In the genomic region with DNA sequence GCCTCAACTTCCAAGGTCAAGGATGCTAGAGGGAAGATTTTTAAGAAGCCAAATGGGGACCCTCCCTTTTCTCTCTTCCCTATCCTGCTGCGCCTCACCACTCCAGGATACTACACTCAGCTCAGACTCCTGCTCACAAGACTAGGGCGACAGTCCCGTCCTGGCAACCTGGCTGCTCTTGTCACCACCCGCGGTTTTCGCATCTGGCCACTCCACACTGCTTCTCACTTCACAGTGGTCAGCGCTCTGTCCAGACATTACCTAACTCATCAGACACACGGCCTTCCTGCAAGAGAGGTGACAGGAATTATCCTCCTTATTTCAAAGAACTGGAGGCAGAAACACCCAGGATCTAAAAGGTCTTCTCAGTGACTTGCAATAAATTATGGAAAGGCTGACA, we compare ENCODE assay signal across 27 cellular contexts. TPM values are rescaled to one million over a fixed set of nuclear protein-coding genes. Genes with fewer than 3 reads are reported as not detected.
"Had no signal": no experiment of that assay in that cellular context is flagged by ENCODE, and none has a peak within 500 bp of the region (broad histone marks: within the 10 kb centered on the region; RNA-seq: fewer than 3 reads in every experiment).

No MANE protein-coding gene starts in this region.

- DNase-seq: activated CD4-positive, alpha-beta T cell treated with anti-CD3 and anti-CD28 coated beads for 48 hours; activated CD4-positive, alpha-beta T cell treated with anti-CD3 and anti-CD28 coated beads, Interleukin-2, amount 50 U/mL, for 4 hours; activated CD4-positive, CD25-positive, alpha-beta regulatory T cell treated with anti-CD3 and anti-CD28 coated beads, Interleukin-2, amount 50 U/mL, for 72 hours; activated CD8-positive, alpha-beta memory T cell treated with anti-CD3 and anti-CD28 coated beads, Interleukin-2, amount 10 ng/mL, durations not matched to agents 7 days and 5 days; activated effector memory CD4-positive, alpha-beta T cell treated with Interleukin-2 at 50 U/mL for 16 hours; activated naive CD4-positive, alpha-beta T cell; activated T-cell treated with anti-CD3 and anti-CD28 coated beads, Interleukin-2, amount 50 U/mL, for 24 hours; aorta; central memory CD4-positive, alpha-beta T cell; Karpas-422; NCI-H1105 treated with DMSO at 0.1 percent for 48 hours; NCI-H1436 treated with DMSO at 0.1 percent for 48 hours; NCI-H1930; NCI-H2171; NCI-H2227 treated with DMSO at 0.1 percent for 48 hours; NCI-H446 treated with DMSO at 0.1 percent for 48 hours; NCI-H526 treated with DMSO at 0.1 percent for 48 hours; NK-92 treated with Interleukin-12 subunit alpha and Interleukin-12 subunit beta, amount 100 ng/mL, for 24 hours; SHP77; SW 1271 had no signal

- H3K9me3 Mint-ChIP-seq: activated naive CD4-positive, alpha-beta T cell treated with anti-CD3 and anti-CD28 coated beads, Interleukin-2, amount 50 U/mL, for 24 hours; activated T-cell treated with anti-CD3 and anti-CD28 coated beads, Interleukin-2, amount 50 U/mL, for 24 hours; activated T-helper 1 cell treated with anti-CD3 and anti-CD28 coated beads, Interleukin-12 subunit alpha, Interleukin-12 subunit beta, Interleukin-2, Interleukin-4 antibody, amounts not matched to agents 30 ng/mL and 10 ng/mL and 1 ng/mL, durations not matched to agents 14 hours and 24 hours and 36 hours; T-helper 1 cell treated with Interleukin-12 subunit alpha and Interleukin-12 subunit beta and Interleukin-4 antibody, amounts not matched to agents 30 μg/mL and 1 μg/mL, for 36 hours; WTC11 had no signal

- H3K27me3 Mint-ChIP-seq: activated CD8-positive, alpha-beta memory T cell treated with anti-CD3 and anti-CD28 coated beads, Interleukin-2, amount 10 ng/mL, durations not matched to agents 7 days and 5 days; activated T-cell treated with anti-CD3 and anti-CD28 coated beads, Interleukin-2, amount 50 U/mL, for 24 hours had no signal

- H3K36me3 Mint-ChIP-seq: activated CD8-positive, alpha-beta memory T cell treated with anti-CD3 and anti-CD28 coated beads, Interleukin-2, amount 10 ng/mL, durations not matched to agents 7 days and 5 days; activated naive CD4-positive, alpha-beta T cell treated with anti-CD3 and anti-CD28 coated beads, Interleukin-2, amount 50 U/mL, for 24 hours; WTC11 had no signal

- H3K4me3 Mint-ChIP-seq: activated CD8-positive, alpha-beta memory T cell treated with anti-CD3 and anti-CD28 coated beads, Interleukin-2, amount 10 ng/mL, durations not matched to agents 7 days and 5 days; activated naive CD4-positive, alpha-beta T cell treated with anti-CD3 and anti-CD28 coated beads, Interleukin-2, amount 50 U/mL, for 24 hours; activated T-cell treated with anti-CD3 and anti-CD28 coated beads, Interleukin-2, amount 50 U/mL, for 24 hours; activated T-helper 1 cell treated with anti-CD3 and anti-CD28 coated beads, Interleukin-12 subunit alpha, Interleukin-12 subunit beta, Interleukin-2, Interleukin-4 antibody, amounts not matched to agents 30 ng/mL and 10 ng/mL and 1 ng/mL, durations not matched to agents 14 hours and 24 hours and 36 hours; T-helper 1 cell treated with Interleukin-12 subunit alpha and Interleukin-12 subunit beta and Interleukin-4 antibody, amounts not matched to agents 30 μg/mL and 1 μg/mL, for 36 hours; WTC11 had no signal

- H3K4me1 Mint-ChIP-seq: activated CD8-positive, alpha-beta memory T cell treated with anti-CD3 and anti-CD28 coated beads, Interleukin-2, amount 10 ng/mL, durations not matched to agents 7 days and 5 days; activated naive CD4-positive, alpha-beta T cell treated with anti-CD3 and anti-CD28 coated beads, Interleukin-2, amount 50 U/mL, for 24 hours; WTC11 had no signal

- ATAC-seq: activated CD8-positive, alpha-beta memory T cell treated with anti-CD3 and anti-CD28 coated beads, Interleukin-2, amount 10 ng/mL, durations not matched to agents 7 days and 5 days; K562; SK-N-SH treated with all-trans-retinoic acid at 6 μM for 48 hours; WTC11 had no signal

- H3K27ac Mint-ChIP-seq: activated CD8-positive, alpha-beta memory T cell treated with anti-CD3 and anti-CD28 coated beads, Interleukin-2, amount 10 ng/mL, durations not matched to agents 7 days and 5 days; activated naive CD4-positive, alpha-beta T cell treated with anti-CD3 and anti-CD28 coated beads, Interleukin-2, amount 50 U/mL, for 24 hours; activated T-cell treated with anti-CD3 and anti-CD28 coated beads, Interleukin-2, amount 50 U/mL, for 24 hours; activated T-helper 1 cell treated with anti-CD3 and anti-CD28 coated beads, Interleukin-12 subunit alpha, Interleukin-12 subunit beta, Interleukin-2, Interleukin-4 antibody, amounts not matched to agents 30 ng/mL and 10 ng/mL and 1 ng/mL, durations not matched to agents 14 hours and 24 hours and 36 hours; T-helper 1 cell treated with Interleukin-12 subunit alpha and Interleukin-12 subunit beta and Interleukin-4 antibody, amounts not matched to agents 30 μg/mL and 1 μg/mL, for 36 hours; WTC11 had no signal

RNA-seq across cellular contexts. Expression of gene ASTN1, which starts 42.1 kb away (rescaled TPM):
- total RNA-seq: activated CD8-positive, alpha-beta memory T cell treated with anti-CD3 and anti-CD28 coated beads, Interleukin-2, amount 10 ng/mL, durations not matched to agents 7 days and 5 days; activated T-helper 1 cell treated with anti-CD3 and anti-CD28 coated beads, Interleukin-12 subunit alpha, Interleukin-12 subunit beta, Interleukin-2, Interleukin-4 antibody, amounts not matched to agents 30 ng/mL and 10 ng/mL and 1 ng/mL, durations not matched to agents 14 hours and 24 hours and 36 hours had no signal

RNA-seq across cellular contexts. Expression of gene BRINP2, which starts 48.3 kb away (rescaled TPM):
- total RNA-seq: activated CD8-positive, alpha-beta memory T cell treated with anti-CD3 and anti-CD28 coated beads, Interleukin-2, amount 10 ng/mL, durations not matched to agents 7 days and 5 days; aorta; K562; SJSA1 had no signal
